ENCODE assay signal across 25 cellular contexts in genomic region chr9:136855461-136856077, GRCh38. TPM values are rescaled to one million over a fixed set of nuclear protein-coding genes. Genes with fewer than 3 reads are reported as not detected.
DNase-seq lines count a peak whose midpoint lies in the region; TF ChIP-seq lines count a peak whose summit lies in the region.
"Had no signal": no experiment of that assay in that cellular context is flagged by ENCODE, and none has a peak within 500 bp of the region (broad histone marks: within the 10 kb centered on the region; RNA-seq: fewer than 3 reads in every experiment).

No MANE protein-coding gene starts in this region.

- no TSS peak for BruUV-seq in mammary epithelial cell (replicated peaks; lab: Mats Ljungman, UMichigan)

- H3K4me3 Mint-ChIP-seq in glutamatergic neuron (ENCODE audit: unreplicated experiment) (no peak overlapping the region), neural progenitor cell (no peak overlapping the region), type B pancreatic cell (no peak overlapping the region)
- H3K4me3 Mint-ChIP-seq: activated naive CD4-positive, alpha-beta T cell treated with anti-CD3 and anti-CD28 coated beads for 36 hours; CD4-positive, alpha-beta memory T cell; HFFc6; mesothelial cell of epicardium; naive B cell; stimulated activated effector memory CD8-positive, alpha-beta T cell treated with anti-CD3 and anti-CD28 coated beads, Interleukin-12 subunit alpha, Interleukin-12 subunit beta, amount 100 ng/mL, for 72 hours had no signal

- WGBS in mammary epithelial cell (ENCODE audit: low coverage, missing lambda C conversion rate) = 79% methylated on average over 19 of the region's 26 CpGs

- intact Hi-C loops in mammary epithelial cell (cut with micrococcal nuclease) = no loop called here

- H3K27ac ChIP-seq in BLaER1 (peak overlapping the region; percentile 53), neural progenitor cell (peak overlapping the region; percentile 6), mammary epithelial cell (ENCODE audit: insufficient read depth, low read depth, low read length) (no peak overlapping the region)
- H3K27ac ChIP-seq: breast epithelium, esophagus muscularis mucosa, GM23248, hepatocyte, HL-60, upper lobe of left lung, VCaP had no signal

- DNase-seq in HK-2 (ENCODE audit: unreplicated experiment) (peak; percentile 19), glutamatergic neuron (peak; percentile 27), neural progenitor cell (ENCODE audit: low spot score) (no peak), mammary epithelial cell (no peak), type B pancreatic cell (ENCODE audit: extremely low spot score, unreplicated experiment) (no peak)
- DNase-seq in stimulated activated CD4-positive, alpha-beta T cell treated with anti-CD3 and anti-CD28 coated beads, Interleukin-15, amount 100 ng/mL, for 24 hours = no peak
- DNase-seq: activated CD4-positive, alpha-beta T cell treated with anti-CD3 and anti-CD28 coated beads for 48 hours; DMS 273 treated with DMSO at 0.1 percent for 48 hours; GM23248; HFFc6; naive B cell; NCI-H446 treated with DMSO at 0.1 percent for 48 hours; occipital lobe; stimulated activated CD4-positive, alpha-beta T cell treated with anti-CD3 and anti-CD28 coated beads, Interleukin-4, amount 100 ng/mL, for 1 hour had no signal

- no peaks in the 10 kb centered on the region for H3F3A ChIP-seq in neural progenitor cell (ENCODE audit: low read depth)

- H3K27me3 Mint-ChIP-seq in glutamatergic neuron (ENCODE audit: unreplicated experiment) (no peaks in the 10 kb centered on the region), neural progenitor cell (ENCODE audit: insufficient read depth, low read depth) (peaks cover 3% of the 10 kb centered on the region), type B pancreatic cell (no peaks in the 10 kb centered on the region)
- H3K27me3 Mint-ChIP-seq: CD4-positive, alpha-beta memory T cell; naive B cell had no signal

- H2AFZ ChIP-seq in neural progenitor cell (replicated peaks) (no peak overlapping the region), mammary epithelial cell (ENCODE audit: low read depth, low read length) (no peak overlapping the region)
- H2AFZ ChIP-seq: GM23248, hepatocyte had no signal

- H3K36me3 ChIP-seq in BLaER1 (peaks cover 36% of the 10 kb centered on the region), neural progenitor cell (no peaks in the 10 kb centered on the region), mammary epithelial cell (ENCODE audit: insufficient read depth, low read length) (no peaks in the 10 kb centered on the region)
- H3K36me3 ChIP-seq: breast epithelium had no signal

- no peak for TF ChIP-seq CTCF in glutamatergic neuron (IDR thresholded peaks at IDR 0.05; ENCODE audit: partially characterized antibody, unreplicated experiment)
- TF ChIP-seq CTCF in neural progenitor cell (IDR thresholded peaks at IDR 0.05) = no peak
- TF ChIP-seq CTCF in mammary epithelial cell (conservative IDR thresholded peaks at IDR 0.05 in 1 of 2, IDR thresholded peaks at IDR 0.05 in 1 of 2; ENCODE audit: extremely low read depth in 1 of 2, insufficient read depth in 1 of 2, low read depth in 1 of 2, low read length in 2 of 2) = no peak
- TF ChIP-seq CTCF in type B pancreatic cell (conservative IDR thresholded peaks at IDR 0.05) = no peak

- H3K4me1 ChIP-seq in BLaER1 (peaks cover 79% of the 10 kb centered on the region), neural progenitor cell (no peaks in the 10 kb centered on the region), mammary epithelial cell (ENCODE audit: insufficient read depth, low read length) (peaks cover 14% of the 10 kb centered on the region)

- peak overlapping the region; percentile 95 for H3K4me2 ChIP-seq in BLaER1
- H3K4me2 ChIP-seq in neural progenitor cell = no peak overlapping the region
- no peak overlapping the region for H3K4me2 ChIP-seq in mammary epithelial cell (ENCODE audit: insufficient read depth, low read depth, low read length)
- H3K4me2 ChIP-seq: hepatocyte had no signal

- H3K36me3 Mint-ChIP-seq in glutamatergic neuron (ENCODE audit: unreplicated experiment) (no peaks in the 10 kb centered on the region), neural progenitor cell (no peaks in the 10 kb centered on the region), type B pancreatic cell (no peaks in the 10 kb centered on the region)
- H3K36me3 Mint-ChIP-seq: mesothelial cell of epicardium, naive B cell had no signal

- H3K79me2 ChIP-seq in neural progenitor cell (ENCODE audit: low read depth) = peaks cover under 1% of the 10 kb centered on the region
- H3K79me2 ChIP-seq in mammary epithelial cell (ENCODE audit: insufficient read depth, low read length) = peaks cover 4% of the 10 kb centered on the region

- H3K27ac Mint-ChIP-seq in glutamatergic neuron (ENCODE audit: unreplicated experiment) (no peak overlapping the region), neural progenitor cell (no peak overlapping the region), type B pancreatic cell (no peak overlapping the region)
- H3K27ac Mint-ChIP-seq: activated naive CD4-positive, alpha-beta T cell treated with anti-CD3 and anti-CD28 coated beads for 36 hours; CD4-positive, alpha-beta memory T cell; HFFc6; mesothelial cell of epicardium; naive B cell; stimulated activated effector memory CD8-positive, alpha-beta T cell treated with anti-CD3 and anti-CD28 coated beads, Interleukin-12 subunit alpha, Interleukin-12 subunit beta, amount 100 ng/mL, for 72 hours had no signal

- H3K9ac ChIP-seq in BLaER1 (no peak overlapping the region), neural progenitor cell (no peak overlapping the region), mammary epithelial cell (ENCODE audit: insufficient read depth, low read length) (no peak overlapping the region)
- H3K9ac ChIP-seq: GM23248 had no signal

- H3K9me3 ChIP-seq in BLaER1 (no peaks in the 10 kb centered on the region), neural progenitor cell (ENCODE audit: low read depth) (no peaks in the 10 kb centered on the region), mammary epithelial cell (replicated peaks; ENCODE audit: insufficient read depth, low read length) (no peaks in the 10 kb centered on the region)
- H3K9me3 ChIP-seq: breast epithelium, esophagus muscularis mucosa, upper lobe of left lung had no signal

- H3K9me3 Mint-ChIP-seq in glutamatergic neuron (ENCODE audit: unreplicated experiment) = peaks cover 2% of the 10 kb centered on the region
- no peaks in the 10 kb centered on the region for H3K9me3 Mint-ChIP-seq in neural progenitor cell
- no peaks in the 10 kb centered on the region for H3K9me3 Mint-ChIP-seq in type B pancreatic cell
- H3K9me3 Mint-ChIP-seq: activated naive CD4-positive, alpha-beta T cell treated with anti-CD3 and anti-CD28 coated beads for 36 hours; CD4-positive, alpha-beta memory T cell; HFFc6; mesothelial cell of epicardium; naive B cell; stimulated activated effector memory CD8-positive, alpha-beta T cell treated with anti-CD3 and anti-CD28 coated beads, Interleukin-12 subunit alpha, Interleukin-12 subunit beta, amount 100 ng/mL, for 72 hours had no signal

- H4K20me1 ChIP-seq in BLaER1 (peaks cover 77% of the 10 kb centered on the region), neural progenitor cell (ENCODE audit: low read depth) (peaks cover 12% of the 10 kb centered on the region), mammary epithelial cell (ENCODE audit: insufficient read depth, low read length) (no peaks in the 10 kb centered on the region)

- H3K4me1 Mint-ChIP-seq in glutamatergic neuron (ENCODE audit: low read depth, unreplicated experiment) (peaks cover 2% of the 10 kb centered on the region), neural progenitor cell (no peaks in the 10 kb centered on the region), type B pancreatic cell (ENCODE audit: unreplicated experiment) (no peaks in the 10 kb centered on the region)
- H3K4me1 Mint-ChIP-seq: mesothelial cell of epicardium; stimulated activated effector memory CD8-positive, alpha-beta T cell treated with anti-CD3 and anti-CD28 coated beads, Interleukin-12 subunit alpha, Interleukin-12 subunit beta, amount 100 ng/mL, for 72 hours had no signal

- H3K27me3 ChIP-seq in BLaER1 (no peaks in the 10 kb centered on the region), neural progenitor cell (no peaks in the 10 kb centered on the region), mammary epithelial cell (ENCODE audit: insufficient read depth, low read length) (no peaks in the 10 kb centered on the region)
- H3K27me3 ChIP-seq: breast epithelium, esophagus muscularis mucosa, hepatocyte, upper lobe of left lung had no signal

- dilution Hi-C loops in mammary epithelial cell (cut with HindIII; ENCODE audit: low sequenced_read_pairs) = loop anchor here (5.0 kb wide), 1 partner anchor 92 kb away; the partner anchor contains the start of gene C8G

- H3K4me3 ChIP-seq in BLaER1 (no peak overlapping the region), neural progenitor cell (no peak overlapping the region), mammary epithelial cell (replicated peaks in 1 of 3; ENCODE audit: insufficient read depth in 1 of 3, low read depth in 2 of 3, low read length in 3 of 3) (no peak overlapping the region)
- H3K4me3 ChIP-seq: breast epithelium, esophagus muscularis mucosa, GM23248, hepatocyte, upper lobe of left lung had no signal

- CTCF ChIA-PET in mammary epithelial cell (lab: Charles Lee; ENCODE audit: low non-redundant PET) = no interaction called here

- in situ Hi-C loops in mammary epithelial cell (cut with MboI; ENCODE audit: low sequenced_read_pairs in 2 of 2) = no loop called here

RNA-seq across cellular contexts. Expression of gene MAMDC4, which starts 3.4 kb away (rescaled TPM):
- total RNA-seq in glutamatergic neuron (ENCODE audit: unreplicated experiment) (17.6 TPM), neural progenitor cell (ENCODE audit: low replicate concordance) (2.6 and 8.3 TPM in 2 replicates), mammary epithelial cell (1 to 10 TPM in 1 of 2 donors, under 1 TPM in 1; 0.83 to 8.8 TPM), type B pancreatic cell (ENCODE audit: low replicate concordance) (18.4 and 29.1 TPM in 2 replicates)
- polyA plus RNA-seq in mammary epithelial cell = 2.4 TPM
- polyA minus RNA-seq in mammary epithelial cell = not detected
- polyA plus RNA-seq: CD4-positive, alpha-beta memory T cell had no signal

RNA-seq across cellular contexts. Expression of gene PHPT1, which starts 6.4 kb away (rescaled TPM):
- 101 TPM for total RNA-seq in glutamatergic neuron (ENCODE audit: unreplicated experiment)
- 58.8 and 110 TPM in 2 replicates for total RNA-seq in neural progenitor cell (ENCODE audit: low replicate concordance)
- total RNA-seq in mammary epithelial cell = 100 to 1,000 TPM in 1 of 2 donors, 10 to 100 TPM in 1; 55.3 to 143 TPM
- polyA plus RNA-seq in mammary epithelial cell = 209 TPM
- polyA minus RNA-seq in mammary epithelial cell = 20.8 TPM
- 176 and 199 TPM in 2 replicates for total RNA-seq in type B pancreatic cell (ENCODE audit: low replicate concordance)

RNA-seq across cellular contexts. Expression of gene EDF1, which starts 10.5 kb away (rescaled TPM):
- total RNA-seq in glutamatergic neuron (ENCODE audit: unreplicated experiment) (343 TPM), neural progenitor cell (ENCODE audit: low replicate concordance) (269 and 293 TPM in 2 replicates), mammary epithelial cell (100 to 1,000 TPM; 146 to 357 TPM), type B pancreatic cell (ENCODE audit: low replicate concordance) (324 and 342 TPM in 2 replicates)
- 322 TPM for polyA plus RNA-seq in mammary epithelial cell
- polyA minus RNA-seq in mammary epithelial cell = 138 TPM

RNA-seq across cellular contexts. Expression of gene AJM1, which starts 13.3 kb away (rescaled TPM):
- 15.3 TPM for total RNA-seq in glutamatergic neuron (ENCODE audit: unreplicated experiment)
- 0.77 TPM in 1 of 2 replicates, not detected in the other for total RNA-seq in neural progenitor cell (ENCODE audit: low replicate concordance)
- total RNA-seq in mammary epithelial cell = 1 to 10 TPM; 1.2 to 2.9 TPM
- 0.40 TPM for polyA plus RNA-seq in mammary epithelial cell
- not detected for polyA minus RNA-seq in mammary epithelial cell
- 3.2 and 3.6 TPM in 2 replicates for total RNA-seq in type B pancreatic cell (ENCODE audit: low replicate concordance)

RNA-seq across cellular contexts. Expression of gene TRAF2, which starts 30.7 kb away (rescaled TPM):
- total RNA-seq in glutamatergic neuron (ENCODE audit: unreplicated experiment) (27.3 TPM), neural progenitor cell (ENCODE audit: low replicate concordance) (16.1 and 33.9 TPM in 2 replicates), mammary epithelial cell (10 to 100 TPM in 1 of 2 donors, 1 to 10 TPM in 1; 8.3 to 27.8 TPM), type B pancreatic cell (ENCODE audit: low replicate concordance) (19.4 and 22.3 TPM in 2 replicates)
- polyA plus RNA-seq in mammary epithelial cell = 18.4 TPM
- 24.0 TPM for polyA minus RNA-seq in mammary epithelial cell

Comparison
In these comparisons a context has a peak if more than half of its experiments do, and no peak if none do; other contexts are left out.
1. DNase-seq: peak in HK-2 (single experiment) and glutamatergic neuron (single experiment); none in neural progenitor cell (single experiment), stimulated activated CD4-positive, alpha-beta T cell treated with anti-CD3 and anti-CD28 coated beads, Interleukin-15, amount 100 ng/mL, for 24 hours (single experiment), mammary epithelial cell (single experiment) and type B pancreatic cell (single experiment).